9 cellular contexts compared by ENCODE assay signal in genomic region chr22:41621911-41622179, GRCh38. TPM values are rescaled to one million over a fixed set of nuclear protein-coding genes. Genes with fewer than 3 reads are reported as not detected.
DNase-seq lines count a peak whose midpoint lies in the region; ATAC-seq, FAIRE-seq and TF ChIP-seq lines count a peak whose summit lies in the region.
"Had no signal": no experiment of that assay in that cellular context is flagged by ENCODE, and none has a peak within 500 bp of the region (broad histone marks: within the 10 kb centered on the region; RNA-seq: fewer than 3 reads in every experiment).

No MANE protein-coding gene starts in this region.

- POLR2A ChIA-PET in SK-N-SH (lab: Yijun Ruan, JAX) = interaction anchor here (0.5 kb wide), 1 partner anchor 17 kb away, joined by 3 read pairs; no protein-coding TSS in a partner anchor

- TF ChIP-seq EP300 in SK-N-SH (IDR thresholded peaks at IDR 0.05; ENCODE audit: borderline replicate concordance in 1 of 2, low read depth in 1 of 2, low read length in 1 of 2) = no peak

- peaks cover 50% of the 10 kb centered on the region for H3K36me3 Mint-ChIP-seq in activated naive CD8-positive, alpha-beta T cell treated with anti-CD3 and anti-CD28 coated beads, Interleukin-2, amount 50 U/mL, for 24 hours (ENCODE audit: low read depth)

- DNase-seq in SK-N-SH (no peak), keratinocyte (ENCODE audit: low read depth, low spot score) (no peak), NCI-H2029 treated with DMSO at 0.1 percent for 48 hours (lab: John Stamatoyannopoulos, UW) (no peak), AG08396 (ENCODE audit: low spot score) (no peak)
- DNase-seq in activated naive CD8-positive, alpha-beta T cell treated with anti-CD3 and anti-CD28 coated beads, Interleukin-2, amount 50 U/mL, for 24 hours = no peak
- DNase-seq: erythroblast had no signal

- WGBS in SK-N-SH (ENCODE audit: low lambda C conversion rate) = 0% methylated on average over 8 of the region's 8 CpGs

- CTCF ChIA-PET in SK-N-SH (lab: Yijun Ruan, JAX) = interaction anchor here (1.1 to 1.2 kb wide), 2 partner anchors 78 to 218 kb away, joined by 3 to 4 read pairs; no protein-coding TSS in a partner anchor

- no peak for FAIRE-seq in keratinocyte (lab: Jason Lieb, UNC)

- no peaks in the 10 kb centered on the region for H3K9me1 ChIP-seq in keratinocyte (ENCODE audit: control insufficient read depth, extremely low read depth, insufficient read depth, low read length)

- H3F3A ChIP-seq in SK-N-SH (replicated peaks; ENCODE audit: insufficient read depth) = peaks cover 3% of the 10 kb centered on the region

- peaks cover 0 to 6% of the 10 kb centered on the region in 2 experiments for H3K36me3 ChIP-seq in SK-N-SH (replicated peaks in 1 of 2; ENCODE audit: control insufficient read depth in 1 of 2, insufficient read depth in 2 of 2, low read length in 1 of 2)
- H3K36me3 ChIP-seq in keratinocyte (ENCODE audit: control insufficient read depth in 2 of 2, extremely low read depth in 1 of 2, insufficient read depth in 2 of 2, low read length in 2 of 2) = peaks cover 10 to 12% of the 10 kb centered on the region in 2 experiments
- peaks cover 0 to 35% (median 18%) of the 10 kb centered on the region in 5 donors for H3K36me3 ChIP-seq in subcutaneous abdominal adipose tissue (ENCODE audit: control insufficient read depth in 5 of 5, insufficient read depth in 5 of 5, low read length in 5 of 5)

- H3K27me3 ChIP-seq in SK-N-SH (ENCODE audit: insufficient read depth) (no peaks in the 10 kb centered on the region), keratinocyte (ENCODE audit: control insufficient read depth, extremely low read depth, insufficient read depth, low read length) (no peaks in the 10 kb centered on the region), subcutaneous abdominal adipose tissue (ENCODE audit: control insufficient read depth in 5 of 5, insufficient read depth in 4 of 5, low read length in 5 of 5) (no peaks in the 10 kb centered on the region)

- H3K4me2 ChIP-seq in SK-N-SH = peak overlapping the region; percentile 91
- H3K4me2 ChIP-seq in keratinocyte (ENCODE audit: control insufficient read depth, extremely low read depth, insufficient read depth, low read depth, low read length) = peak overlapping the region; percentile 99

- H3K9ac ChIP-seq in SK-N-SH (peak overlapping the region; percentile 94), keratinocyte (ENCODE audit: control insufficient read depth, extremely low read depth, insufficient read depth, low read length) (peak overlapping the region; percentile 99), subcutaneous abdominal adipose tissue (ENCODE audit: low read length in 5 of 5) (peak overlapping the region; percentile 74 to 100 (median 88))

- H3K9me2 ChIP-seq in SK-N-SH = no peaks in the 10 kb centered on the region

- TF ChIP-seq CTCF in SK-N-SH (IDR thresholded peaks at IDR 0.05) (no peak), keratinocyte (optimal IDR thresholded peaks at IDR 0.05 in 1 of 3, IDR thresholded peaks at IDR 0.05 in 1 of 3, conservative IDR thresholded peaks at IDR 0.05 in 1 of 3; ENCODE audit: extremely low read depth in 1 of 3, insufficient read depth in 2 of 3, low read length in 3 of 3) (no peak)

- no peak for TF ChIP-seq RAD21 in SK-N-SH (IDR thresholded peaks at IDR 0.05; ENCODE audit: low read length)

- H3K4me1 ChIP-seq in SK-N-SH (ENCODE audit: control insufficient read depth in 1 of 2, insufficient read depth in 2 of 2, low read depth in 1 of 2, low read length in 1 of 2) (peaks cover 5% of the 10 kb centered on the region in 2 experiments; a peak in 3 of 4 replicates), keratinocyte (ENCODE audit: control insufficient read depth, extremely low read depth, insufficient read depth, low read length) (peaks cover 20% of the 10 kb centered on the region), subcutaneous abdominal adipose tissue (ENCODE audit: control insufficient read depth in 5 of 5, insufficient read depth in 5 of 5, low read length in 5 of 5) (peaks cover 5 to 25% (median 23%) of the 10 kb centered on the region in 5 donors)

- peak overlapping the region; percentile 19 to 97; a peak in 3 of 4 replicates for H3K27ac ChIP-seq in SK-N-SH (ENCODE audit: low read depth in 2 of 2, low read length in 1 of 2)
- peak overlapping the region; percentile 92 for H3K27ac ChIP-seq in keratinocyte (ENCODE audit: control insufficient read depth, insufficient read depth, low read length)
- H3K27ac ChIP-seq in subcutaneous abdominal adipose tissue (ENCODE audit: low read depth, low read length) = peak overlapping the region; percentile 99

- peak overlapping the region; percentile 78 to 89 for H3K4me3 ChIP-seq in SK-N-SH (ENCODE audit: low read depth in 2 of 2, low read length in 1 of 2)
- peak overlapping the region; percentile 88 to 100 (median 95) for H3K4me3 ChIP-seq in keratinocyte (ENCODE audit: control insufficient read depth in 2 of 3, extremely low read depth in 1 of 3, insufficient read depth in 2 of 3, low read depth in 1 of 3, low read length in 3 of 3)
- H3K4me3 ChIP-seq in subcutaneous abdominal adipose tissue (ENCODE audit: low read depth in 1 of 5, low read length in 5 of 5) = peak overlapping the region; percentile 85 to 96 (median 89)

- H3K4me3 Mint-ChIP-seq in activated naive CD8-positive, alpha-beta T cell treated with anti-CD3 and anti-CD28 coated beads, Interleukin-2, amount 50 U/mL, for 24 hours = peak overlapping the region; percentile 97

- H2AFZ ChIP-seq in SK-N-SH (ENCODE audit: low read depth) (no peak overlapping the region), keratinocyte (ENCODE audit: control insufficient read depth, low read length) (peak overlapping the region; percentile 90)

- dilution Hi-C loops in keratinocyte (cut with MboI; ENCODE audit: extremely low pct_ligation_motif_present, low sequenced_read_pairs) = no loop called here

- H3K9me3 ChIP-seq in SK-N-SH (no peaks in the 10 kb centered on the region), keratinocyte (ENCODE audit: control insufficient read depth, low read depth, low read length) (no peaks in the 10 kb centered on the region), subcutaneous abdominal adipose tissue (ENCODE audit: control insufficient read depth in 5 of 5, low read length in 5 of 5) (no peaks in the 10 kb centered on the region)

- no peaks in the 10 kb centered on the region for H4K20me1 ChIP-seq in SK-N-SH (ENCODE audit: insufficient read depth)
- peaks cover 6% of the 10 kb centered on the region for H4K20me1 ChIP-seq in keratinocyte (ENCODE audit: control insufficient read depth, extremely low read depth, insufficient read depth, low read length)

- H3K27ac Mint-ChIP-seq in activated naive CD8-positive, alpha-beta T cell treated with anti-CD3 and anti-CD28 coated beads, Interleukin-2, amount 50 U/mL, for 24 hours = peak overlapping the region; percentile 99

- H3K27me3 Mint-ChIP-seq in activated naive CD8-positive, alpha-beta T cell treated with anti-CD3 and anti-CD28 coated beads, Interleukin-2, amount 50 U/mL, for 24 hours = peaks cover 3% of the 10 kb centered on the region

- ATAC-seq in SK-N-SH treated with all-trans-retinoic acid at 6 μM for 48 hours (no peak), GM19463 (IDR thresholded peaks at IDR 0.05; ENCODE audit: unreplicated experiment) (no peak)
- ATAC-seq in activated naive CD8-positive, alpha-beta T cell treated with anti-CD3 and anti-CD28 coated beads, Interleukin-2, amount 50 U/mL, for 24 hours = no peak

- H3K9me3 Mint-ChIP-seq in activated naive CD8-positive, alpha-beta T cell treated with anti-CD3 and anti-CD28 coated beads, Interleukin-2, amount 50 U/mL, for 24 hours = no peaks in the 10 kb centered on the region

- H3K79me2 ChIP-seq in SK-N-SH (ENCODE audit: insufficient read depth) (peaks cover 59% of the 10 kb centered on the region), keratinocyte (ENCODE audit: control insufficient read depth, insufficient read depth, low read length) (peaks cover 83% of the 10 kb centered on the region)

- peaks cover 52% of the 10 kb centered on the region for H3K4me1 Mint-ChIP-seq in activated naive CD8-positive, alpha-beta T cell treated with anti-CD3 and anti-CD28 coated beads, Interleukin-2, amount 50 U/mL, for 24 hours

RNA-seq across cellular contexts. Expression of gene XRCC6, which starts 0.8 kb away (rescaled TPM):
- polyA plus RNA-seq in SK-N-SH (2012; rRNA removed) (78.1 and 79.0 TPM in 2 replicates), keratinocyte (162 to 247 TPM (median 244 TPM) in 3 replicates)
- polyA plus RNA-seq in SK-N-SH (2012; cell fraction: cytosol; rRNA removed) = 91.8 and 99.0 TPM in 2 replicates
- polyA plus RNA-seq in SK-N-SH (2012; cell fraction: nucleus; rRNA removed) = 53.7 and 58.9 TPM in 2 replicates
- 686 TPM for polyA plus RNA-seq in keratinocyte (2011; ENCODE audit: low read depth)
- polyA plus RNA-seq in keratinocyte (2011; cell fraction: cytosol; rRNA removed) = 182 and 190 TPM in 2 replicates
- 197 and 213 TPM in 2 replicates for polyA plus RNA-seq in keratinocyte (2011; cell fraction: nucleus; rRNA removed)
- 245 and 347 TPM in 2 replicates for polyA plus RNA-seq in keratinocyte (2012; ENCODE audit: low replicate concordance)
- polyA minus RNA-seq in keratinocyte = 134 to 165 TPM (median 160 TPM) in 3 replicates
- 87.9 TPM for polyA minus RNA-seq in keratinocyte (2011; cell fraction: cytosol; rRNA and poly(A)+ RNA removed)
- 53.0 and 101 TPM in 2 replicates for polyA minus RNA-seq in keratinocyte (2011; cell fraction: nucleus; rRNA and poly(A)+ RNA removed)

RNA-seq across cellular contexts. Expression of gene DESI1, which starts 1.0 kb away (rescaled TPM):
- 8.2 and 12.7 TPM in 2 replicates for polyA plus RNA-seq in SK-N-SH (2012; rRNA removed)
- 6.4 and 7.9 TPM in 2 replicates for polyA plus RNA-seq in SK-N-SH (2012; cell fraction: cytosol; rRNA removed)
- 11.7 and 20.5 TPM in 2 replicates for polyA plus RNA-seq in SK-N-SH (2012; cell fraction: nucleus; rRNA removed)
- 32.8 to 43.1 TPM (median 39.6 TPM) in 3 replicates for polyA plus RNA-seq in keratinocyte
- polyA plus RNA-seq in keratinocyte (2011; ENCODE audit: low read depth) = 8.4 TPM
- polyA plus RNA-seq in keratinocyte (2011; cell fraction: cytosol; rRNA removed) = 34.7 and 43.8 TPM in 2 replicates
- 59.5 and 67.0 TPM in 2 replicates for polyA plus RNA-seq in keratinocyte (2011; cell fraction: nucleus; rRNA removed)
- polyA plus RNA-seq in keratinocyte (2012; ENCODE audit: low replicate concordance) = 26.1 and 34.9 TPM in 2 replicates
- polyA minus RNA-seq in keratinocyte = 43.9 to 62.4 TPM (median 57.3 TPM) in 3 replicates
- 28.0 TPM for polyA minus RNA-seq in keratinocyte (2011; cell fraction: cytosol; rRNA and poly(A)+ RNA removed)
- 24.4 and 37.2 TPM in 2 replicates for polyA minus RNA-seq in keratinocyte (2011; cell fraction: nucleus; rRNA and poly(A)+ RNA removed)

RNA-seq across cellular contexts. Expression of gene PMM1, which starts 32.2 kb away (rescaled TPM):
- polyA plus RNA-seq in SK-N-SH (2012; rRNA removed) = 44.3 and 46.4 TPM in 2 replicates
- 29.1 and 34.9 TPM in 2 replicates for polyA plus RNA-seq in SK-N-SH (2012; cell fraction: cytosol; rRNA removed)
- 79.8 and 109 TPM in 2 replicates for polyA plus RNA-seq in SK-N-SH (2012; cell fraction: nucleus; rRNA removed)
- polyA plus RNA-seq in keratinocyte = 39.6 to 52.2 TPM (median 47.1 TPM) in 3 replicates
- polyA plus RNA-seq in keratinocyte (2011; ENCODE audit: low read depth) = 34.9 TPM
- 33.7 and 59.5 TPM in 2 replicates for polyA plus RNA-seq in keratinocyte (2011; cell fraction: cytosol; rRNA removed)
- polyA plus RNA-seq in keratinocyte (2011; cell fraction: nucleus; rRNA removed) = 64.8 and 69.1 TPM in 2 replicates
- polyA plus RNA-seq in keratinocyte (2012; ENCODE audit: low replicate concordance) = 36.8 and 39.0 TPM in 2 replicates
- polyA minus RNA-seq in keratinocyte = 18.7 to 24.5 TPM (median 21.3 TPM) in 3 replicates
- 25.7 TPM for polyA minus RNA-seq in keratinocyte (2011; cell fraction: cytosol; rRNA and poly(A)+ RNA removed)
- 12.1 and 12.5 TPM in 2 replicates for polyA minus RNA-seq in keratinocyte (2011; cell fraction: nucleus; rRNA and poly(A)+ RNA removed)
